ENCODE assay signal across 8 cellular contexts in the genomic region with DNA sequence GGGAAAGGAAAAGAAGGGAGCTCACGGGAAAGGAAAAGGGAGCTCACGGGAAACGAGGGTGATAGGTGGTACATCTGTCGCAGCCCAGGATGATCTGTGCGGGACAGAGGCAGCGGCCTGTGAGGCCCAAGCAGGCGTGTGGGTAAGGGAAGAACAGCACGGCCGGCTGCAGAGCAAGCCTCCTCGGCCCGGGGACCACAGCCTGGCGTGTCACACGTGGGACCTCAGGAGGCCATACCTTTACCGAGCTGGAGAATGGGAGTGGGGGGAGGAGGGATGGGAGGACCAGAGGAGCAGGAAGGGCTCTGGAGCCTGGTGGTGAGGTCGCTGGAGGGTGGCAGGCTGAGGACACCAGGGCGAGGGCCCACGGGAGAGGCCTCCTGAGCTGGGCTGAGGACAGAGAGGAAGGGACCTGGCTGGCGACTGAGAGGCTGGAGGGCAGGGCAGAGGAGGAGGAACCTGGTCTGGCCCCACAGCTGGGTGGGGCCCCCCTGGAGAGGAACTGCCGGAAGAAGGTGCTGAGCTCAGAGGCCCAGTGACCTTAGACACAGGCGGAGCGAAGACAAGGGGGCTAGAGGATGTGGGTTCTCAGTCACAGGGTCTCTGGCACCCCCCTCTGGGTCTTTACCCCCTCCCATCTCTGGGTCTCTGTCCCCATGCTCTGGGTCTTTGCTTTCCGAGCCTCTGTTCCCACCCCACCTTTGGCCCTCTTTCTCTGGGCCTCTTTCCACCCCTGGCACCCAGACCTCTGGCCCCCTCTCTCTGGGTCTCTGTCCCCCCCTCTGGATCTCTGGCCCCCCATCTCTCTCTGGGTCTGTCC. TPM values are rescaled to one million over a fixed set of nuclear protein-coding genes. Genes with fewer than 3 reads are reported as not detected.
DNase-seq lines count a peak whose midpoint lies in the region; ATAC-seq, FAIRE-seq and TF ChIP-seq lines count a peak whose summit lies in the region.

No MANE protein-coding gene starts in this region.

- H3F3A ChIP-seq in DOHH2 (ENCODE audit: control insufficient read depth, insufficient read depth): peaks cover 7% of the 10 kb centered on the region

- peaks cover 27% of the 10 kb centered on the region for H3K36me3 ChIP-seq in DOHH2 (ENCODE audit: control insufficient read depth, low read length)

- no peaks in the 10 kb centered on the region for H3K27me3 Mint-ChIP-seq in activated T-helper 2 cell treated with anti-CD3 and anti-CD28 coated beads, Interferon-gamma antibody, Interleukin-2, Interleukin-4, amounts not matched to agents 10 μg/mL and 5 μg/mL and 100 μg/mL, durations not matched to agents 14 hours and 24 hours and 36 hours (ENCODE audit: low read depth)

- no peaks in the 10 kb centered on the region for H3K9me2 ChIP-seq in DOHH2 (replicated peaks; ENCODE audit: control insufficient read depth, low read length)

- H3K4me1 Mint-ChIP-seq in activated T-helper 2 cell treated with anti-CD3 and anti-CD28 coated beads, Interferon-gamma antibody, Interleukin-2, Interleukin-4, amounts not matched to agents 10 μg/mL and 5 μg/mL and 100 μg/mL, durations not matched to agents 14 hours and 24 hours and 36 hours (ENCODE audit: low read depth): peaks cover 52% of the 10 kb centered on the region

- no peak for FAIRE-seq in D721Med (lab: Jason Lieb, UNC)

- H3K36me3 Mint-ChIP-seq in activated T-helper 2 cell treated with anti-CD3 and anti-CD28 coated beads, Interferon-gamma antibody, Interleukin-2, Interleukin-4, amounts not matched to agents 10 μg/mL and 5 μg/mL and 100 μg/mL, durations not matched to agents 14 hours and 24 hours and 36 hours (ENCODE audit: low read depth): peaks cover 56% of the 10 kb centered on the region

- DNase-seq in H4 (ENCODE audit: low spot score) (peak; percentile 69), NOMO-1 treated with DMSO at 0.1 percent for 48 hours (lab: John Stamatoyannopoulos, UW; ENCODE audit: unreplicated experiment) (peak; percentile 90), cardiac septum (ENCODE audit: low spot score) (peak; percentile 95), sciatic nerve (ENCODE audit: low spot score) (peak; percentile 75), D721Med (ENCODE audit: insufficient read length, low spot score) (no peak), NCI-H510A treated with DMSO at 0.1 percent for 48 hours (lab: John Stamatoyannopoulos, UW) (no peak)
- DNase-seq in activated T-helper 2 cell treated with anti-CD3 and anti-CD28 coated beads, Interferon-gamma antibody, Interleukin-2, Interleukin-4, amounts not matched to agents 10 μg/mL and 5 μg/mL and 100 μg/mL, durations not matched to agents 14 hours and 24 hours and 36 hours (ENCODE audit: low spot score): no peak

- H3K79me2 ChIP-seq in DOHH2 (ENCODE audit: control insufficient read depth, low read length): peaks cover 36% of the 10 kb centered on the region

- no peak for ATAC-seq in sciatic nerve

- H3K27ac ChIP-seq in DOHH2 (ENCODE audit: low read depth, low read length): peak overlapping the region; percentile 77

- peak overlapping the region; percentile 79 for H3K4me2 ChIP-seq in DOHH2 (ENCODE audit: low read length)

- intact Hi-C loops in activated T-helper 2 cell treated with anti-CD3 and anti-CD28 coated beads, Interferon-gamma antibody, Interleukin-2, Interleukin-4, amounts not matched to agents 10 μg/mL and 5 μg/mL and 100 μg/mL, durations not matched to agents 14 hours and 24 hours and 36 hours (cut with micrococcal nuclease): no loop called here
- intact Hi-C loops in cardiac septum (cut with DNase I): no loop called here
- intact Hi-C loops in sciatic nerve (cut with DNase I): loop anchor here (10.0 kb wide), 1 partner anchor 107 kb away; no protein-coding TSS in a partner anchor

- H3K4me3 Mint-ChIP-seq in activated T-helper 2 cell treated with anti-CD3 and anti-CD28 coated beads, Interferon-gamma antibody, Interleukin-2, Interleukin-4, amounts not matched to agents 10 μg/mL and 5 μg/mL and 100 μg/mL, durations not matched to agents 14 hours and 24 hours and 36 hours (ENCODE audit: low read depth): peak overlapping the region; percentile 96

- no peaks in the 10 kb centered on the region for H3K9me3 Mint-ChIP-seq in activated T-helper 2 cell treated with anti-CD3 and anti-CD28 coated beads, Interferon-gamma antibody, Interleukin-2, Interleukin-4, amounts not matched to agents 10 μg/mL and 5 μg/mL and 100 μg/mL, durations not matched to agents 14 hours and 24 hours and 36 hours

- peak overlapping the region; percentile 67 for H3K4me3 ChIP-seq in DOHH2 (ENCODE audit: low read length)

- H3K27me3 ChIP-seq in DOHH2 (ENCODE audit: control insufficient read depth, low read length): no peaks in the 10 kb centered on the region

- no peaks in the 10 kb centered on the region for H3K9me3 ChIP-seq in DOHH2 (ENCODE audit: control insufficient read depth, insufficient read depth, low read length)

- no peaks in the 10 kb centered on the region for H4K20me1 ChIP-seq in DOHH2 (ENCODE audit: control insufficient read depth, insufficient read depth, low read depth, low read length)

- peak overlapping the region; percentile 99 for H3K27ac Mint-ChIP-seq in activated T-helper 2 cell treated with anti-CD3 and anti-CD28 coated beads, Interferon-gamma antibody, Interleukin-2, Interleukin-4, amounts not matched to agents 10 μg/mL and 5 μg/mL and 100 μg/mL, durations not matched to agents 14 hours and 24 hours and 36 hours

- TF ChIP-seq CTCF in DOHH2 (IDR thresholded peaks at IDR 0.05; ENCODE audit: low read depth, low read length, poor library complexity, severe bottlenecking): no peak
- no peak for TF ChIP-seq CTCF in D721Med (IDR thresholded peaks at IDR 0.05; ENCODE audit: insufficient read depth, missing control alignments)

- peaks cover 49% of the 10 kb centered on the region for H3K4me1 ChIP-seq in DOHH2 (ENCODE audit: control insufficient read depth, low read length)

RNA-seq across cellular contexts. Expression of a gene that starts 2.9 kb away (rescaled TPM):
- total RNA-seq in H4 (2014; rRNA removed; shearing (Covaris generic)): 22,782 and 25,960 TPM in 2 replicates
- total RNA-seq in activated T-helper 2 cell treated with anti-CD3 and anti-CD28 coated beads, Interferon-gamma antibody, Interleukin-2, Interleukin-4, amounts not matched to agents 10 μg/mL and 5 μg/mL and 100 μg/mL, durations not matched to agents 14 hours and 24 hours and 36 hours: 646 and 658 TPM in 2 replicates
- total RNA-seq in cardiac septum: 827 TPM
- total RNA-seq in sciatic nerve: 3,094 TPM

RNA-seq across cellular contexts. Expression of a gene that starts 7.6 kb away (rescaled TPM):
- 132 and 135 TPM in 2 replicates for total RNA-seq in H4 (2014; rRNA removed; shearing (Covaris generic))
- 232 and 242 TPM in 2 replicates for total RNA-seq in activated T-helper 2 cell treated with anti-CD3 and anti-CD28 coated beads, Interferon-gamma antibody, Interleukin-2, Interleukin-4, amounts not matched to agents 10 μg/mL and 5 μg/mL and 100 μg/mL, durations not matched to agents 14 hours and 24 hours and 36 hours
- total RNA-seq in cardiac septum (25.6 TPM), sciatic nerve (48.0 TPM)

RNA-seq across cellular contexts. Expression of a gene that starts 28.7 kb away (rescaled TPM):
- 0.27 TPM in 1 of 2 replicates, not detected in the other for total RNA-seq in H4 (2014; rRNA removed; shearing (Covaris generic))
- total RNA-seq in activated T-helper 2 cell treated with anti-CD3 and anti-CD28 coated beads, Interferon-gamma antibody, Interleukin-2, Interleukin-4, amounts not matched to agents 10 μg/mL and 5 μg/mL and 100 μg/mL, durations not matched to agents 14 hours and 24 hours and 36 hours: 0.67 TPM in 1 of 2 replicates, not detected in the other
- total RNA-seq in cardiac septum (not detected), sciatic nerve (1.1 TPM)

RNA-seq across cellular contexts. Expression of a gene that starts 30.9 kb away (rescaled TPM):
- total RNA-seq in H4 (2014; rRNA removed; shearing (Covaris generic)): 31.7 and 31.9 TPM in 2 replicates
- 68.5 and 70.3 TPM in 2 replicates for total RNA-seq in activated T-helper 2 cell treated with anti-CD3 and anti-CD28 coated beads, Interferon-gamma antibody, Interleukin-2, Interleukin-4, amounts not matched to agents 10 μg/mL and 5 μg/mL and 100 μg/mL, durations not matched to agents 14 hours and 24 hours and 36 hours
- total RNA-seq in cardiac septum (175 TPM), sciatic nerve (42.0 TPM)

RNA-seq across cellular contexts. Expression of a gene that starts 31.4 kb away (rescaled TPM):
- 353 and 374 TPM in 2 replicates for total RNA-seq in H4 (2014; rRNA removed; shearing (Covaris generic))
- 160 and 170 TPM in 2 replicates for total RNA-seq in activated T-helper 2 cell treated with anti-CD3 and anti-CD28 coated beads, Interferon-gamma antibody, Interleukin-2, Interleukin-4, amounts not matched to agents 10 μg/mL and 5 μg/mL and 100 μg/mL, durations not matched to agents 14 hours and 24 hours and 36 hours
- total RNA-seq in cardiac septum (39.2 TPM), sciatic nerve (29.9 TPM)

Comparison
In these comparisons a context has a peak if more than half of its experiments do, and no peak if none do; other contexts are left out.
1. DNase-seq: peak in H4 (single experiment), NOMO-1 treated with DMSO at 0.1 percent for 48 hours (single experiment), cardiac septum (single experiment) and sciatic nerve (single experiment); none in activated T-helper 2 cell treated with anti-CD3 and anti-CD28 coated beads, Interferon-gamma antibody, Interleukin-2, Interleukin-4, amounts not matched to agents 10 μg/mL and 5 μg/mL and 100 μg/mL, durations not matched to agents 14 hours and 24 hours and 36 hours (single experiment), D721Med (single experiment) and NCI-H510A treated with DMSO at 0.1 percent for 48 hours (single experiment).